In the genomic region with DNA sequence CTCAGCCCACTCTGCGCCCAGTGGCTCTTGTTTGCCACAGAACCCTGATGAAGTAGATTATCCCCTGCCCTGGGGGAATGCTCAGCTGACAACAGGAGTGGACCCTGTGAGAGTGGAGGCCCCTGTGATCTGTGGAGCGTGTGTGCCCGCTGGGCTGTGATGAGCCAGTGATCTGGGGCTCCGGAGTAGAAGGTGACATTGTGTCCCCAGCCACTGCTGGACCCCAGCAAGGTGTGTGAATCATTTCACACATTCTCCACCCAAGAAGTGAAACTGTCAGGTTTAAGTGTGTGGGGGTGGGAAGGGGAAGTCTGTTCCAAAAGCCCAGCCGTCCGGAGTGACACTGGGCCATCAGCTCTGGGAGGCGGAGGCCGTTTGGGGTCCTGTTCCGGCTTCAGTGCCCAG, we compare ENCODE assay signal across 11 cellular contexts. TPM values are rescaled to one million over a fixed set of nuclear protein-coding genes. Genes with fewer than 3 reads are reported as not detected.
DNase-seq lines count a peak whose midpoint lies in the region; ATAC-seq and FAIRE-seq lines count a peak whose summit lies in the region.
"Had no signal": no experiment of that assay in that cellular context is flagged by ENCODE, and none has a peak within 500 bp of the region (broad histone marks: within the 10 kb centered on the region; RNA-seq: fewer than 3 reads in every experiment).

No MANE protein-coding gene starts in this region.

- peak overlapping the region; percentile 76 for H3K4me3 Mint-ChIP-seq in activated CD4-positive, alpha-beta memory T cell treated with anti-CD3 and anti-CD28 coated beads, Interleukin-2, amount 10 ng/mL, durations not matched to agents 7 days and 5 days
- peak overlapping the region; percentile 79 for H3K4me3 Mint-ChIP-seq in stimulated activated memory B cell treated with anti-CD40 and anti-IgM and Interleukin-4, amounts not matched to agents 10 μg/mL and 1 μg/mL and 100 μg/mL, for 72 hours

- no peak overlapping the region for H3K4me3 ChIP-seq in small intestine (ENCODE audit: low read depth in 1 of 2, low read length in 2 of 2)

- no peaks in the 10 kb centered on the region for H3K36me3 Mint-ChIP-seq in activated CD4-positive, alpha-beta memory T cell treated with anti-CD3 and anti-CD28 coated beads, Interleukin-2, amount 10 ng/mL, durations not matched to agents 7 days and 5 days (ENCODE audit: low read depth)
- no peaks in the 10 kb centered on the region for H3K36me3 Mint-ChIP-seq in stimulated activated memory B cell treated with anti-CD40 and anti-IgM and Interleukin-4, amounts not matched to agents 10 μg/mL and 1 μg/mL and 100 μg/mL, for 72 hours

- no peaks in the 10 kb centered on the region for H3K9me3 ChIP-seq in small intestine (ENCODE audit: control insufficient read depth, low read depth)

- 39 to 58% (median 43%) methylated on average over 9 of the region's 9 CpGs for WGBS in small intestine, 3 donors

- CTCF ChIA-PET in activated CD4-positive, alpha-beta memory T cell treated with anti-CD3 and anti-CD28 coated beads, Interleukin-2, amount 10 ng/mL, durations not matched to agents 7 days and 5 days (lab: Charles Lee) = no interaction called here

- no peaks in the 10 kb centered on the region for H3K36me3 ChIP-seq in small intestine (ENCODE audit: control insufficient read depth in 2 of 2, insufficient read depth in 2 of 2, low read length in 2 of 2)

- peak; percentile 45 to 58 for ATAC-seq in activated CD4-positive, CD25-positive, alpha-beta regulatory T cell treated with anti-CD3 and anti-CD28 coated beads, Interleukin-2, amount 50 U/mL, for 24 hours
- peak; percentile 39 for ATAC-seq in HG02642 (IDR thresholded peaks at IDR 0.05; ENCODE audit: poor library complexity, unreplicated experiment)
- ATAC-seq in stimulated activated memory B cell treated with anti-CD40 and anti-IgM and Interleukin-4, amounts not matched to agents 10 μg/mL and 1 μg/mL and 100 μg/mL, for 72 hours = peak; percentile 82

- H3K27ac Mint-ChIP-seq in activated CD4-positive, alpha-beta memory T cell treated with anti-CD3 and anti-CD28 coated beads, Interleukin-2, amount 10 ng/mL, durations not matched to agents 7 days and 5 days = peak overlapping the region; percentile 87
- H3K27ac Mint-ChIP-seq in stimulated activated memory B cell treated with anti-CD40 and anti-IgM and Interleukin-4, amounts not matched to agents 10 μg/mL and 1 μg/mL and 100 μg/mL, for 72 hours = peak overlapping the region; percentile 96

- H3K9me3 Mint-ChIP-seq in activated CD4-positive, alpha-beta memory T cell treated with anti-CD3 and anti-CD28 coated beads, Interleukin-2, amount 10 ng/mL, durations not matched to agents 7 days and 5 days = no peaks in the 10 kb centered on the region
- H3K9me3 Mint-ChIP-seq in stimulated activated memory B cell treated with anti-CD40 and anti-IgM and Interleukin-4, amounts not matched to agents 10 μg/mL and 1 μg/mL and 100 μg/mL, for 72 hours = no peaks in the 10 kb centered on the region

- H3K27ac ChIP-seq in small intestine (ENCODE audit: low read depth in 1 of 2, low read length in 1 of 2) = peak overlapping the region in 1 of 2 donors; percentile 25

- no peaks in the 10 kb centered on the region for H3K27me3 Mint-ChIP-seq in activated CD4-positive, alpha-beta memory T cell treated with anti-CD3 and anti-CD28 coated beads, Interleukin-2, amount 10 ng/mL, durations not matched to agents 7 days and 5 days
- no peaks in the 10 kb centered on the region for H3K27me3 Mint-ChIP-seq in stimulated activated memory B cell treated with anti-CD40 and anti-IgM and Interleukin-4, amounts not matched to agents 10 μg/mL and 1 μg/mL and 100 μg/mL, for 72 hours

- no peaks in the 10 kb centered on the region for H3K27me3 ChIP-seq in small intestine (ENCODE audit: control insufficient read depth in 2 of 2, insufficient read depth in 2 of 2, low read length in 2 of 2)

- FAIRE-seq in small intestine (lab: Jason Lieb, UNC) = no peak
- FAIRE-seq: A204.1, colon, keratinocyte had no signal

- POLR2A ChIA-PET in activated CD4-positive, alpha-beta memory T cell treated with anti-CD3 and anti-CD28 coated beads, Interleukin-2, amount 10 ng/mL, durations not matched to agents 7 days and 5 days (lab: Charles Lee) = interaction anchor here (1.8 to 2.4 kb wide), 2 partner anchors 9 to 176 kb away, joined by 4 to 8 read pairs; a partner anchor contains a TSS

- peaks cover 6 to 15% of the 10 kb centered on the region in 2 donors for H3K4me1 ChIP-seq in small intestine (ENCODE audit: control insufficient read depth in 2 of 2, insufficient read depth in 1 of 2, low read depth in 1 of 2, low read length in 1 of 2)

- no peak for DNase-seq in activated CD4-positive, CD25-positive, alpha-beta regulatory T cell (lab: John Stamatoyannopoulos, UW)
- peak; percentile 34 for DNase-seq in activated CD4-positive, alpha-beta memory T cell treated with anti-CD3 and anti-CD28 coated beads, Interleukin-2, amount 10 ng/mL, durations not matched to agents 7 days and 5 days
- DNase-seq in small intestine = no peak
- DNase-seq in iPS-NIHi7 (ENCODE audit: extremely low spot score) = no peak
- DNase-seq in A172 (ENCODE audit: low spot score) = no peak

- peaks cover 58% of the 10 kb centered on the region for H3K4me1 Mint-ChIP-seq in activated CD4-positive, alpha-beta memory T cell treated with anti-CD3 and anti-CD28 coated beads, Interleukin-2, amount 10 ng/mL, durations not matched to agents 7 days and 5 days
- H3K4me1 Mint-ChIP-seq in stimulated activated memory B cell treated with anti-CD40 and anti-IgM and Interleukin-4, amounts not matched to agents 10 μg/mL and 1 μg/mL and 100 μg/mL, for 72 hours = peaks cover 90% of the 10 kb centered on the region

RNA-seq across cellular contexts. Expression of a gene that starts 33.1 kb away (rescaled TPM):
- total RNA-seq in activated CD4-positive, alpha-beta memory T cell treated with anti-CD3 and anti-CD28 coated beads, Interleukin-2, amount 10 ng/mL, durations not matched to agents 7 days and 5 days = 10 to 100 TPM; 52.9 to 54.8 TPM
- 10 to 100 TPM; 30.5 to 64.9 (median 43.2) TPM for polyA plus RNA-seq in small intestine
- 12.9 and 106 TPM in 2 replicates for total RNA-seq in A172 (2014; rRNA removed; shearing (Covaris generic))

RNA-seq across cellular contexts. Expression of a gene that starts 49.6 kb away (rescaled TPM):
- under 1 TPM; 0.10 to 0.13 TPM for total RNA-seq in activated CD4-positive, alpha-beta memory T cell treated with anti-CD3 and anti-CD28 coated beads, Interleukin-2, amount 10 ng/mL, durations not matched to agents 7 days and 5 days
- polyA plus RNA-seq in small intestine = 1 to 10 TPM in 1 of 3 donors, under 1 TPM in 1, not detected in 1; 0.27 to 1.9 TPM
- total RNA-seq in A172 (2014; rRNA removed; shearing (Covaris generic)) = 16.7 and 19.6 TPM in 2 replicates

Comparison
In these comparisons a context has a peak if more than half of its experiments do, and no peak if none do; other contexts are left out.
1. RNA of a gene that starts 49.6 kb away (total RNA-seq): 16.7 to 19.6 TPM in A172; 0.10 to 0.13 TPM in activated CD4-positive, alpha-beta memory T cell treated with anti-CD3 and anti-CD28 coated beads, Interleukin-2, amount 10 ng/mL, durations not matched to agents 7 days and 5 days; every median in the first group is over 10 times any median in the second.
2. Peak in every context shown above with its lines, with median percentiles within 50 percentile points of each other: ATAC-seq.